In genomic region chr1:203592728-203593127, GRCh38 we compare ENCODE assay signal across 17 cellular contexts. TPM values are rescaled to one million over a fixed set of nuclear protein-coding genes. Genes with fewer than 3 reads are reported as not detected.
DNase-seq lines count a peak whose midpoint lies in the region; ATAC-seq and TF ChIP-seq lines count a peak whose summit lies in the region.
"Had no signal": no experiment of that assay in that cellular context is flagged by ENCODE, and none has a peak within 500 bp of the region (broad histone marks: within the 10 kb centered on the region; RNA-seq: fewer than 3 reads in every experiment).

No MANE protein-coding gene starts in this region.

- peaks cover 54% of the 10 kb centered on the region for H3K4me1 ChIP-seq in mesodermal cell (ENCODE audit: control insufficient read depth, insufficient read depth, low read length, poor library complexity, severe bottlenecking)

- H3K9me3 ChIP-seq in mesodermal cell (ENCODE audit: control insufficient read depth, low read length) = no peaks in the 10 kb centered on the region

- H3K4me3 Mint-ChIP-seq in endothelial cell (ENCODE audit: unreplicated experiment) = peak overlapping the region; percentile 69
- H3K4me3 Mint-ChIP-seq in stimulated activated effector memory CD8-positive, alpha-beta T cell treated with anti-CD3 and anti-CD28 coated beads, Interleukin-12 subunit alpha, Interleukin-12 subunit beta, amount 100 ng/mL, for 72 hours = no peak overlapping the region
- H3K4me3 Mint-ChIP-seq: CD8-positive, alpha-beta memory T cell had no signal

- peaks cover 46% of the 10 kb centered on the region for H3K4me1 Mint-ChIP-seq in endothelial cell (ENCODE audit: unreplicated experiment)
- peaks cover 31% of the 10 kb centered on the region for H3K4me1 Mint-ChIP-seq in stimulated activated effector memory CD8-positive, alpha-beta T cell treated with anti-CD3 and anti-CD28 coated beads, Interleukin-12 subunit alpha, Interleukin-12 subunit beta, amount 100 ng/mL, for 72 hours

- WGBS in mesodermal cell (ENCODE audit: insufficient coverage in 2 of 2), 2 experiments = 93 to 94% methylated on average over 5 of the region's 5 CpGs

- H3K27ac Mint-ChIP-seq in endothelial cell (ENCODE audit: unreplicated experiment) = peak overlapping the region; percentile 45
- peak overlapping the region; percentile 90 for H3K27ac Mint-ChIP-seq in stimulated activated effector memory CD8-positive, alpha-beta T cell treated with anti-CD3 and anti-CD28 coated beads, Interleukin-12 subunit alpha, Interleukin-12 subunit beta, amount 100 ng/mL, for 72 hours
- H3K27ac Mint-ChIP-seq: CD8-positive, alpha-beta memory T cell had no signal

- TF ChIP-seq CTCF in endothelial cell (IDR thresholded peaks at IDR 0.05; ENCODE audit: unreplicated experiment) = no peak

- ATAC-seq in stimulated activated effector memory CD8-positive, alpha-beta T cell treated with anti-CD3 and anti-CD28 coated beads, Interleukin-12 subunit alpha, Interleukin-12 subunit beta, amount 100 ng/mL, for 72 hours = no peak
- no peak for ATAC-seq in GM21360 (IDR thresholded peaks at IDR 0.05; ENCODE audit: unreplicated experiment)
- no peak for ATAC-seq in HG03469 (IDR thresholded peaks at IDR 0.05; ENCODE audit: unreplicated experiment)
- no peak for ATAC-seq in HG03378 (IDR thresholded peaks at IDR 0.05; ENCODE audit: unreplicated experiment)
- ATAC-seq: PC-3 had no signal

- peak overlapping the region; percentile 90 for H3K27ac ChIP-seq in mesodermal cell (ENCODE audit: low read depth, low read length, severe bottlenecking)

- no peaks in the 10 kb centered on the region for H3K36me3 ChIP-seq in mesodermal cell (ENCODE audit: control insufficient read depth, insufficient read depth, low read length)

- H3K36me3 Mint-ChIP-seq in endothelial cell (ENCODE audit: low read depth, unreplicated experiment) = no peaks in the 10 kb centered on the region
- H3K36me3 Mint-ChIP-seq in stimulated activated effector memory CD8-positive, alpha-beta T cell treated with anti-CD3 and anti-CD28 coated beads, Interleukin-12 subunit alpha, Interleukin-12 subunit beta, amount 100 ng/mL, for 72 hours = no peaks in the 10 kb centered on the region

- H3K27me3 Mint-ChIP-seq in endothelial cell (ENCODE audit: unreplicated experiment) = peaks cover 8% of the 10 kb centered on the region
- H3K27me3 Mint-ChIP-seq: CD8-positive, alpha-beta memory T cell had no signal

- H3K4me3 ChIP-seq in mesodermal cell (ENCODE audit: extremely low read depth, insufficient read depth, low read length, poor library complexity, severe bottlenecking) = no peak overlapping the region

- no peaks in the 10 kb centered on the region for H3K9me3 Mint-ChIP-seq in endothelial cell (ENCODE audit: unreplicated experiment)
- H3K9me3 Mint-ChIP-seq in stimulated activated effector memory CD8-positive, alpha-beta T cell treated with anti-CD3 and anti-CD28 coated beads, Interleukin-12 subunit alpha, Interleukin-12 subunit beta, amount 100 ng/mL, for 72 hours = no peaks in the 10 kb centered on the region
- H3K9me3 Mint-ChIP-seq: CD8-positive, alpha-beta memory T cell had no signal

- peak; percentile 44 for DNase-seq in SKM-1 treated with dmso at 0.1 percent for 144 hours (lab: John Stamatoyannopoulos, UW; ENCODE audit: unreplicated experiment)
- DNase-seq in SKM-1 (lab: John Stamatoyannopoulos, UW; ENCODE audit: unreplicated experiment) = no peak
- DNase-seq in endothelial cell (ENCODE audit: low spot score) = no peak
- DNase-seq in stimulated activated effector memory CD8-positive, alpha-beta T cell treated with anti-CD3 and anti-CD28 coated beads, Interleukin-12 subunit alpha, Interleukin-12 subunit beta, amount 100 ng/mL, for 72 hours (ENCODE audit: low spot score in 2 of 2) = no peak
- DNase-seq: activated CD4-positive, alpha-beta T cell treated with anti-CD3 and anti-CD28 coated beads, Interleukin-2, amount 50 U/mL, for 4 hours; CD8-positive, alpha-beta memory T cell; Kasumi-1; left ventricle myocardium superior; NCI-H1694 treated with DMSO at 0.1 percent for 48 hours; NCI-H526; occipital lobe; PC-3; stimulated activated CD4-positive, alpha-beta T cell treated with anti-CD3 and anti-CD28 coated beads, Interleukin-12 subunit alpha, Interleukin-12 subunit beta, amount 100 ng/mL, for 4 hours had no signal

RNA-seq across cellular contexts. Expression of gene ATP2B4, which starts 33.9 kb away (rescaled TPM):
- total RNA-seq in endothelial cell (ENCODE audit: unreplicated experiment) = 137 TPM
- 84.7 TPM for polyA plus RNA-seq in mesodermal cell (2013, experiment 1 of 2)
- polyA plus RNA-seq in mesodermal cell (2013, experiment 2 of 2) = 79.8 TPM
